Comparison of ENCODE assay signal across 1 cellular context in genomic region chr17:27247071-27247957, GRCh38.
TF ChIP-seq lines count a peak whose summit lies in the region.

No MANE protein-coding gene starts in this region.

TF ChIP-seq in HepG2, 621 proteins besides CTCF, POLR2A, EP300 and RAD21 (continued from another document and continues in another):
- peak; percentile 66; the same call in 1 of the 2 replicates for TF ChIP-seq HMGXB3 (CRISPR knock-in tag; IDR thresholded peaks at IDR 0.05; ENCODE audit: borderline replicate concordance)
- TF ChIP-seq XRCC5 (optimal IDR thresholded peaks at IDR 0.05; ENCODE audit: low read length), result peak; percentile 35
- no peak for TF ChIP-seq TFDP1 (CRISPR knock-in tag; IDR thresholded peaks at IDR 0.05; ENCODE audit: borderline replicate concordance)
- TF ChIP-seq YEATS4 (CRISPR knock-in tag; IDR thresholded peaks at IDR 0.05; ENCODE audit: borderline replicate concordance), result no peak
- no peak for TF ChIP-seq ZNF205 (CRISPR knock-in tag; IDR thresholded peaks at IDR 0.05)
- no peak for TF ChIP-seq KLF12 (CRISPR knock-in tag; IDR thresholded peaks at IDR 0.05; ENCODE audit: borderline replicate concordance)
- no peak for TF ChIP-seq MYC (CRISPR knock-in tag; IDR thresholded peaks at IDR 0.05; ENCODE audit: borderline replicate concordance)
- TF ChIP-seq MATR3 (CRISPR knock-in tag; IDR thresholded peaks at IDR 0.05), result no peak
- 0 out of 2 replicates have a peak, but pooled peaks have one; percentile 32 for TF ChIP-seq BHLHE40 (IDR thresholded peaks at IDR 0.05; ENCODE audit: low read length)
- peak; percentile 88 for TF ChIP-seq RARA (CRISPR knock-in tag; IDR thresholded peaks at IDR 0.05)
- 0 out of 2 replicates have a peak, but pooled peaks have one; percentile 26 for TF ChIP-seq DRAP1 (CRISPR knock-in tag; IDR thresholded peaks at IDR 0.05)
- peak; percentile 60; the same call in 1 of the 2 replicates for TF ChIP-seq ERF (CRISPR knock-in tag; IDR thresholded peaks at IDR 0.05)
- no peak for TF ChIP-seq POGK (CRISPR knock-in tag; conservative IDR thresholded peaks at IDR 0.05)
- no peak for TF ChIP-seq NFE2L2 (IDR thresholded peaks at IDR 0.05; ENCODE audit: low read length)
- peak; percentile 75 for TF ChIP-seq FOXP4 (CRISPR knock-in tag; IDR thresholded peaks at IDR 0.05)
- peak; percentile 47; the same call in 1 of the 2 replicates for TF ChIP-seq ZFY (CRISPR knock-in tag; IDR thresholded peaks at IDR 0.05)
- TF ChIP-seq ETV5 (CRISPR knock-in tag; IDR thresholded peaks at IDR 0.05; ENCODE audit: borderline replicate concordance), result peak; percentile 75; the same call in 1 of the 2 replicates
- TF ChIP-seq KDM3A (CRISPR knock-in tag; IDR thresholded peaks at IDR 0.05; ENCODE audit: low read depth), result no peak
- TF ChIP-seq THAP9 (CRISPR knock-in tag; IDR thresholded peaks at IDR 0.05; ENCODE audit: borderline replicate concordance), result no peak
- TF ChIP-seq MIER3 (CRISPR knock-in tag; IDR thresholded peaks at IDR 0.05; ENCODE audit: borderline replicate concordance), result 0 out of 2 replicates have a peak, but pooled peaks have one; percentile 37
- TF ChIP-seq ZNF543 (CRISPR knock-in tag; IDR thresholded peaks at IDR 0.05), result no peak
- no peak for TF ChIP-seq NFATC3 (CRISPR knock-in tag; IDR thresholded peaks at IDR 0.05)
- TF ChIP-seq ZBTB21 (CRISPR knock-in tag; IDR thresholded peaks at IDR 0.05), result 0 out of 2 replicates have a peak, but pooled peaks have one; percentile 48
- TF ChIP-seq ZNF550 (CRISPR knock-in tag; IDR thresholded peaks at IDR 0.05; ENCODE audit: borderline replicate concordance), result no peak
- TF ChIP-seq CEBPG (CRISPR knock-in tag; IDR thresholded peaks at IDR 0.05), result 0 out of 2 replicates have a peak, but pooled peaks have one; percentile 27
- TF ChIP-seq CENPX (CRISPR knock-in tag; IDR thresholded peaks at IDR 0.05), result no peak
- 0 out of 2 replicates have a peak, but pooled peaks have one; percentile 41 for TF ChIP-seq HDAC1 (CRISPR knock-in tag; IDR thresholded peaks at IDR 0.05)
- TF ChIP-seq FOXK2 (IDR thresholded peaks at IDR 0.05), result 0 out of 2 replicates have a peak, but pooled peaks have one; percentile 7
- 0 out of 2 replicates have a peak, but pooled peaks have one; percentile 20 for TF ChIP-seq SP5 (CRISPR knock-in tag; IDR thresholded peaks at IDR 0.05; ENCODE audit: borderline replicate concordance, low read depth)
- peak; percentile 66; the same call in 1 of the 2 replicates for TF ChIP-seq ZNF143 (CRISPR knock-in tag; IDR thresholded peaks at IDR 0.05)
- TF ChIP-seq STAG1 (CRISPR knock-in tag; IDR thresholded peaks at IDR 0.05), result 0 out of 2 replicates have a peak, but pooled peaks have one; percentile 13
- no peak for TF ChIP-seq TERF1 (CRISPR knock-in tag; IDR thresholded peaks at IDR 0.05)
- peak; percentile 54; the same call in 1 of the 2 replicates for TF ChIP-seq TBX2 (CRISPR knock-in tag; IDR thresholded peaks at IDR 0.05; ENCODE audit: borderline replicate concordance)
- TF ChIP-seq KDM1A (CRISPR knock-in tag; IDR thresholded peaks at IDR 0.05), result 0 out of 2 replicates have a peak, but pooled peaks have one; percentile 24
- peak; percentile 85 for TF ChIP-seq FOXO1 (CRISPR knock-in tag; IDR thresholded peaks at IDR 0.05)
- TF ChIP-seq FOSL2 (CRISPR knock-in tag; IDR thresholded peaks at IDR 0.05), result peak; percentile 85
- no peak for TF ChIP-seq LBX2 (CRISPR knock-in tag; IDR thresholded peaks at IDR 0.05; ENCODE audit: borderline replicate concordance)
- no peak for TF ChIP-seq NRL (CRISPR knock-in tag; IDR thresholded peaks at IDR 0.05; ENCODE audit: borderline replicate concordance)
- TF ChIP-seq ZNF512B (CRISPR knock-in tag; IDR thresholded peaks at IDR 0.05; ENCODE audit: borderline replicate concordance), result no peak
- TF ChIP-seq CCAR2 (optimal IDR thresholded peaks at IDR 0.05; ENCODE audit: low read depth, low read length), result no peak
- TF ChIP-seq ZNF614 (CRISPR knock-in tag; IDR thresholded peaks at IDR 0.05; ENCODE audit: borderline replicate concordance), result peak; percentile 54; the same call in 1 of the 2 replicates
- no peak for TF ChIP-seq REXO4 (CRISPR knock-in tag; IDR thresholded peaks at IDR 0.05; ENCODE audit: borderline replicate concordance)
- no peak for TF ChIP-seq ZNF772 (CRISPR knock-in tag; IDR thresholded peaks at IDR 0.05)
